31 cellular contexts compared by ENCODE assay signal in the genomic region with DNA sequence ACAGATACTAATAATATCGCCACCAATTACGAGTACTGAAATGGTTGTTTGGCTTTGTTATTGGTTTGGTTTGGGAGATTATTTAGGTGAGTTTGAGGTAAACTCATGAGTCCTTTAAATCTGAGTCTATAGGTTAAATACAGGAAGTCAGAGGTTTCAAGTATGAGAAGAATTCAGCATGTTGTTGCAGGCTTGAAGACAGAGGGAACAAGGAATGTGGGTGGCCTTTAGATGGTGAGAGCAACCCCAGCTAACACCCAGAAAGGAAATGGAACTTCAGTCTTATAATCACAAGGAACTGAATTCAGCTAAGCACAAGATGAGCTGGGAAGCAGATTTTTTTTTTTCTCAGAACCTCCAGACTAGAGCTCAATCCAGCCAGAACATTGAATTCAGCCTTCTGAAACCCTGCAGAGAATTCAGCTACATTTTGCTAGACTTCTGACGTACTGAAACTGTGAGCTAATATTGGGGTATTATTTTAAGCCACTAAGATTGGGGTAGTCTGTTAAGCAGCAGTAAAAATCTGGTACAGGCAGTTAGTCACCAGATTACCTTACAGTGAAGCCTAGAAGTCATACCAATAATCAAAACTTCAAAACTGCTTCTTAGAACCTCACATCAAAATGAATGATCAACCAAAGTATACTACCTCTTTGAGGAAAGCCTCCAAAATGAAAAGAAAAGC.
DNase-seq lines count a peak whose midpoint lies in the region; ATAC-seq, FAIRE-seq and TF ChIP-seq lines count a peak whose summit lies in the region.
"Had no signal": no experiment of that assay in that cellular context is flagged by ENCODE, and none has a peak within 500 bp of the region (broad histone marks: within the 10 kb centered on the region; RNA-seq: fewer than 3 reads in every experiment).

No MANE protein-coding gene starts in this region.

- H3K9me3 ChIP-seq in right lobe of liver, result no peaks in the 10 kb centered on the region
- H3K9me3 ChIP-seq: A549, ascending aorta, esophagus muscularis mucosa, gastrocnemius medialis, spleen had no signal

- ATAC-seq in HG02885 (IDR thresholded peaks at IDR 0.05; ENCODE audit: poor library complexity, unreplicated experiment) (no peak), right lobe of liver (no peak)
- ATAC-seq: A549; activated CD8-positive, alpha-beta T cell treated with anti-CD3 and anti-CD28 coated beads for 36 hours; gastrocnemius medialis; HepG2; left cardiac atrium; Right ventricle myocardium inferior; stimulated activated memory B cell treated with anti-CD40 and anti-IgM and Interleukin-4, amounts not matched to agents 10 μg/mL and 1 μg/mL and 100 μg/mL, for 72 hours had no signal

- H3K27me3 Mint-ChIP-seq in chondrocyte (ENCODE audit: low read depth), result no peaks in the 10 kb centered on the region
- H3K27me3 Mint-ChIP-seq: activated CD8-positive, alpha-beta T cell treated with anti-CD3 and anti-CD28 coated beads for 36 hours; activated naive CD8-positive, alpha-beta T cell; B cell; memory B cell; naive B cell had no signal

- no peak for TF ChIP-seq POLR2A in right lobe of liver (IDR thresholded peaks at IDR 0.05)

- H3K27ac Mint-ChIP-seq in chondrocyte (ENCODE audit: unreplicated experiment), result peak overlapping the region; percentile 74
- H3K27ac Mint-ChIP-seq: activated CD8-positive, alpha-beta T cell treated with anti-CD3 and anti-CD28 coated beads for 36 hours; activated naive CD8-positive, alpha-beta T cell; B cell; memory B cell; naive B cell; stimulated activated memory B cell treated with anti-CD40 and anti-IgM and Interleukin-4, amounts not matched to agents 10 μg/mL and 1 μg/mL and 100 μg/mL, for 72 hours had no signal

- no peaks in the 10 kb centered on the region for H3K27me3 ChIP-seq in right lobe of liver
- H3K27me3 ChIP-seq: ascending aorta, esophagus muscularis mucosa, gastrocnemius medialis, spleen had no signal

- intact Hi-C loops in right lobe of liver (cut with DNase I), result no loop called here

- no peaks in the 10 kb centered on the region for H3K36me3 Mint-ChIP-seq in chondrocyte (ENCODE audit: low read depth)
- H3K36me3 Mint-ChIP-seq: activated naive CD8-positive, alpha-beta T cell; memory B cell; naive B cell; stimulated activated memory B cell treated with anti-CD40 and anti-IgM and Interleukin-4, amounts not matched to agents 10 μg/mL and 1 μg/mL and 100 μg/mL, for 72 hours had no signal

- WGBS in right lobe of liver (ENCODE audit: insufficient coverage, low coverage, low lambda C conversion rate, missing lambda C conversion rate), result 72% methylated on average over 3 of the region's 3 CpGs

- no peak overlapping the region for H3K4me3 ChIP-seq in right lobe of liver
- H3K4me3 ChIP-seq: A549, ascending aorta, esophagus muscularis mucosa, gastrocnemius medialis, spleen had no signal

- no peak for FAIRE-seq in HTR-8/SVneo (lab: Jason Lieb, UNC)
- FAIRE-seq: A549, HepG2 had no signal

- no peak overlapping the region for H3K4me3 Mint-ChIP-seq in chondrocyte (ENCODE audit: unreplicated experiment)
- H3K4me3 Mint-ChIP-seq: activated CD8-positive, alpha-beta T cell treated with anti-CD3 and anti-CD28 coated beads for 36 hours; activated naive CD8-positive, alpha-beta T cell; B cell; memory B cell; naive B cell; stimulated activated memory B cell treated with anti-CD40 and anti-IgM and Interleukin-4, amounts not matched to agents 10 μg/mL and 1 μg/mL and 100 μg/mL, for 72 hours had no signal

- H3K4me1 Mint-ChIP-seq in chondrocyte (ENCODE audit: low read depth), result peaks cover 25% of the 10 kb centered on the region
- H3K4me1 Mint-ChIP-seq: B cell; memory B cell; naive B cell; stimulated activated memory B cell treated with anti-CD40 and anti-IgM and Interleukin-4, amounts not matched to agents 10 μg/mL and 1 μg/mL and 100 μg/mL, for 72 hours had no signal

- peaks cover 4% of the 10 kb centered on the region for H3K9me3 Mint-ChIP-seq in chondrocyte (ENCODE audit: low read depth)
- H3K9me3 Mint-ChIP-seq: activated CD8-positive, alpha-beta T cell treated with anti-CD3 and anti-CD28 coated beads for 36 hours had no signal

- H3K36me3 ChIP-seq in right lobe of liver, result no peaks in the 10 kb centered on the region
- H3K36me3 ChIP-seq: ascending aorta, esophagus muscularis mucosa, gastrocnemius medialis, spleen had no signal

- peaks cover 0 to 6% (median 0%) of the 10 kb centered on the region in 4 donors for H3K4me1 ChIP-seq in right lobe of liver
- H3K4me1 ChIP-seq: A549, ascending aorta, esophagus muscularis mucosa, gastrocnemius medialis, spleen had no signal

- no peak overlapping the region for H3K27ac ChIP-seq in right lobe of liver
- H3K27ac ChIP-seq: A549, ascending aorta, esophagus muscularis mucosa, gastrocnemius medialis, spleen had no signal

- DNase-seq in A172 (ENCODE audit: low spot score) (peak; percentile 10), HTR-8/SVneo (ENCODE audit: insufficient read length, low spot score) (peak; percentile 10), chondrocyte (ENCODE audit: low spot score) (no peak), iris pigment epithelial cell (ENCODE audit: low read depth) (peak; percentile 44), NCI-H1930 (lab: John Stamatoyannopoulos, UW) (no peak), NCI-H82 treated with DMSO at 0.1 percent for 48 hours (lab: John Stamatoyannopoulos, UW; ENCODE audit: unreplicated experiment) (no peak), right lobe of liver (no peak)
- DNase-seq: activated CD4-positive, alpha-beta T cell treated with anti-CD3 and anti-CD28 coated beads for 1 hour; activated CD8-positive, alpha-beta T cell treated with anti-CD3 and anti-CD28 coated beads for 36 hours; effector CD8-positive, alpha-beta T cell; gastrocnemius medialis; hypothalamus; left cardiac atrium; naive B cell; NCI-H1105 treated with DMSO at 0.1 percent for 48 hours; NCI-H2029 treated with DMSO at 0.1 percent for 48 hours; NCI-H345; NCI-H748 treated with DMSO at 0.1 percent for 48 hours; occipital lobe; spleen; stimulated activated CD4-positive, alpha-beta T cell treated with anti-CD3 and anti-CD28 coated beads, Interleukin-4, amount 100 ng/mL, for 1 hour had no signal

- TF ChIP-seq CTCF in chondrocyte (IDR thresholded peaks at IDR 0.05), result no peak
- TF ChIP-seq CTCF in right lobe of liver (IDR thresholded peaks at IDR 0.05), result no peak

Comparison
In these comparisons a context has a peak if more than half of its experiments do, and no peak if none do; other contexts are left out.
1. DNase-seq: peak in A172 (single experiment), HTR-8/SVneo (single experiment) and iris pigment epithelial cell (single experiment); none in chondrocyte (single experiment), NCI-H1930 (0 of 2), NCI-H82 treated with DMSO at 0.1 percent for 48 hours (single experiment) and right lobe of liver (0 of 3).